In the genomic region with DNA sequence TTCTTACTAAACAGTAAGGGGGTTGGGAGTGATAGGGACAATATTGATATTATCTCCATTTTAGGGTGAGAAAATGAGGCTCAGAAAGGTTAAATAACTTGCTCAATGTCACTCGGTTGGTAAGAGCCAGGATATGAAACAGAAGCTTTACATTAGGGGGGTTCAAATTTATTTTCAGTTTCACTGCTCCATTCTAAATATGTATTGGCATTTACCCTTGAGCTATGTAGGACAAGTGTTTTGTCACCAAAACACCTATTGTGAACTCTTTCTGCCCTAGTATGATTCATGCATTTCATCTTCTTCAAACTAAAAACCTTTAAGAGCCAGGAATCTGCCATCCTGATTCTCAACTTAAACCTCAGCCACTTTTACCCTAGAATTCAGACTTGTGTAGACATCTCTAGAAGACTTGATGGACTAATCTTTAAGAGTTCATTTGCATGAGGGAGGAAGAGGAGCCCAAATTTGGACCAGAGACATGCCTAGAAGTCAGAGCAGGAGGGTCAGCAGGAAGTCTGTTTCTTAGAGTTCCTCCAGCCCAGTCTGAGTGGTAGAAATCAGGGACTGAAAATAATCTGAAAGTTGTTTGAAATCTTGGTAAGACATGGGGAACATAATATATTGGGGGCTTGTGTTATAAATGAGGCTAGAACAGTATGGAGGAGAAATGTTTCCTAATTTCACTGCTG, we compare ENCODE assay signal across 32 cellular contexts.
"Had no signal": no experiment of that assay in that cellular context is flagged by ENCODE, and none has a peak within 500 bp of the region (broad histone marks: within the 10 kb centered on the region; RNA-seq: fewer than 3 reads in every experiment).

No MANE protein-coding gene starts in this region.

- H3K36me3 ChIP-seq: adrenal gland had no signal

- H3K9me3 ChIP-seq: adrenal gland had no signal

- H2AFZ ChIP-seq: PC-9 had no signal

- ATAC-seq: activated naive CD4-positive, alpha-beta T cell treated with anti-CD3 and anti-CD28 coated beads, Interleukin-2, amount 50 U/mL, for 72 hours; activated T-cell treated with anti-CD3 and anti-CD28 coated beads, Interleukin-2, amount 50 U/mL, for 4 hours; Right ventricle myocardium inferior had no signal

- DNase-seq: activated B cell treated with CpG ODN at 0.5 μM for 24 hours; activated CD4-positive, alpha-beta memory T cell treated with anti-CD3 and anti-CD28 coated beads for 36 hours; activated CD4-positive, alpha-beta T cell treated with anti-CD3 and anti-CD28 coated beads for 4 hours; activated CD4-positive, alpha-beta T cell treated with anti-CD3 and anti-CD28 coated beads, Interleukin-2, amount 50 U/mL, for 1 hour; activated CD4-positive, CD25-positive, alpha-beta regulatory T cell treated with anti-CD3 and anti-CD28 coated beads, Interleukin-2, amount 50 U/mL, for 72 hours; activated CD8-positive, alpha-beta memory T cell treated with anti-CD3 and anti-CD28 coated beads, Interleukin-2, amount 50 U/mL, for 4 hours; activated gamma-delta T cell treated with Interleukin-2 at 50 U/mL for 16 hours; activated naive CD4-positive, alpha-beta T cell treated with anti-CD3 and anti-CD28 coated beads for 36 hours; activated T-cell treated with anti-CD3 and anti-CD28 coated beads for 4 hours; activated T-cell treated with anti-CD3 and anti-CD28 coated beads, Interleukin-2, amount 50 U/mL, for 4 hours; adrenal gland; caudate nucleus; cerebellar nuclear complex; NCI-H1092 treated with DMSO at 0.1 percent for 48 hours; NCI-H187; NCI-H2029 treated with DMSO at 0.1 percent for 48 hours; NCI-H2107; NCI-H2171; NCI-H2227 treated with DMSO at 0.1 percent for 48 hours; NCI-H446; NCI-H510A treated with DMSO at 0.1 percent for 48 hours; NCI-H526 treated with DMSO at 0.1 percent for 48 hours; NK-92 treated with Interleukin-12 subunit alpha and Interleukin-12 subunit beta, amount 100 ng/mL, for 24 hours; PC-9; SW 1271; T-helper 1 cell; T-helper 2 cell; T-helper 9 cell had no signal

- H3K27me3 ChIP-seq: adrenal gland had no signal

- H3K27ac ChIP-seq: adrenal gland, PC-9, RWPE1, VCaP had no signal

- H3K4me1 ChIP-seq: adrenal gland had no signal

- H3K4me2 ChIP-seq: PC-9 had no signal

- H3K4me3 ChIP-seq: adrenal gland, PC-9 had no signal
